18 cellular contexts compared by ENCODE assay signal in genomic region chr4:25870081-25870480, GRCh38.
DNase-seq lines count a peak whose midpoint lies in the region; ATAC-seq and TF ChIP-seq lines count a peak whose summit lies in the region.
"Had no signal": no experiment of that assay in that cellular context is flagged by ENCODE, and none has a peak within 500 bp of the region (broad histone marks: within the 10 kb centered on the region; RNA-seq: fewer than 3 reads in every experiment).

No MANE protein-coding gene starts in this region.

- peak; percentile 33; the same call in 1 of the 2 replicates for TF ChIP-seq POLR2A in Raji (IDR thresholded peaks at IDR 0.05; ENCODE audit: insufficient read depth, low read depth, low read length)

- ATAC-seq in GM18520 (IDR thresholded peaks at IDR 0.05; ENCODE audit: unreplicated experiment), result peak; percentile 43
- peak; percentile 61 for ATAC-seq in GM21390 (IDR thresholded peaks at IDR 0.05; ENCODE audit: unreplicated experiment)
- ATAC-seq in HG02943 (IDR thresholded peaks at IDR 0.05; ENCODE audit: low read depth, unreplicated experiment), result peak; percentile 48
- ATAC-seq: gastroesophageal sphincter, right lobe of liver, WTC11 had no signal

- no peak for DNase-seq in activated naive CD4-positive, alpha-beta T cell (lab: John Stamatoyannopoulos, UW)
- DNase-seq in stimulated activated CD4-positive, alpha-beta T cell treated with anti-CD3 and anti-CD28 coated beads, Interleukin-2, amount 100 ng/mL, for 24 hours, result no peak
- DNase-seq in activated T-cell treated with anti-CD3 and anti-CD28 coated beads, Interleukin-2, amount 50 U/mL, for 48 hours, result no peak
- no peak for DNase-seq in NCI-H2029 (lab: John Stamatoyannopoulos, UW)
- DNase-seq: activated naive CD8-positive, alpha-beta T cell treated with anti-CD3 and anti-CD28 coated beads, Interleukin-2, amount 10 ng/mL, durations not matched to agents 7 days and 5 days; AML-193; GM23248; NCI-H1092; NCI-H2227 treated with DMSO at 0.1 percent for 48 hours; right lobe of liver; stimulated activated CD4-positive, alpha-beta T cell treated with anti-CD3 and anti-CD28 coated beads, Interleukin-4, amount 100 ng/mL, for 24 hours; stimulated activated naive CD4-positive, alpha-beta T cell treated with Interleukin-2 at 50 U/mL for 16 hours had no signal
